In the genomic region with DNA sequence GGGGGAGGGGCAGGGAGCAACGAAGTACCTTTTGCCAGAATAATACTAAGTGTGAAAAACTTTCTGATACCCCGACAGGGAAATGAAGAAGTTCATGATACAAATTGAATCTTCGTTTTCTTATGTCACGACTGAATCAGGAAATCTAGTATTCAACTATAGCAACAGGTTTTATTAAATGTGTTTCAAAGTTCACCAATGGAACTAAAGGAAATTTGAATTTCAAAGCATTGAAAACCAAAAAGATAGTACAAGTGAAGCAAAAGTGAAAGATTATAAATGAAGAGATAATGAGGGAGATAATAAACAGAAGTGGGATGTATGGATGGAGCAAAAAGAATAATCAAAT, we compare ENCODE assay signal across 16 cellular contexts.
"Had no signal": no experiment of that assay in that cellular context is flagged by ENCODE, and none has a peak within 500 bp of the region (broad histone marks: within the 10 kb centered on the region; RNA-seq: fewer than 3 reads in every experiment).

No MANE protein-coding gene starts in this region.

- H3K4me1 ChIP-seq: gastroesophageal sphincter, left ventricle myocardium inferior, tibial artery, uterus had no signal

- H3K27me3 ChIP-seq: esophagus muscularis mucosa, gastroesophageal sphincter, heart left ventricle, tibial artery, uterus had no signal

- H3K36me3 ChIP-seq: esophagus muscularis mucosa, gastroesophageal sphincter, heart left ventricle, left ventricle myocardium inferior, tibial artery, uterus, WERI-Rb-1 had no signal

- H3K4me3 Mint-ChIP-seq: activated CD8-positive, alpha-beta memory T cell treated with anti-CD3 and anti-CD28 coated beads, Interleukin-2, amount 10 ng/mL, durations not matched to agents 7 days and 5 days; activated naive CD4-positive, alpha-beta T cell treated with anti-CD3 and anti-CD28 coated beads for 36 hours; central memory CD8-positive, alpha-beta T cell; nephron progenitor cell had no signal

- ATAC-seq: gastroesophageal sphincter; stimulated activated naive CD8-positive, alpha-beta T cell treated with anti-CD3 and anti-CD28 coated beads, Interleukin-15, Interleukin-2, amounts not matched to agents 100 U/mL and 50 U/mL, for 24 hours had no signal

- H3K36me3 Mint-ChIP-seq: activated CD8-positive, alpha-beta memory T cell treated with anti-CD3 and anti-CD28 coated beads, Interleukin-2, amount 10 ng/mL, durations not matched to agents 7 days and 5 days had no signal

- H3K4me3 ChIP-seq: esophagus muscularis mucosa, gastroesophageal sphincter, heart left ventricle, left ventricle myocardium inferior, tibial artery, uterus had no signal

- H3K27me3 Mint-ChIP-seq: activated CD8-positive, alpha-beta memory T cell treated with anti-CD3 and anti-CD28 coated beads, Interleukin-2, amount 10 ng/mL, durations not matched to agents 7 days and 5 days; central memory CD8-positive, alpha-beta T cell had no signal

- DNase-seq: activated CD4-positive, alpha-beta T cell treated with anti-CD3 and anti-CD28 coated beads for 1 hour; cortex of kidney had no signal

- H3K27ac ChIP-seq: esophagus muscularis mucosa, gastroesophageal sphincter, heart left ventricle, left ventricle myocardium inferior, tibial artery, uterus, WERI-Rb-1 had no signal

- H3K9me3 Mint-ChIP-seq: activated naive CD4-positive, alpha-beta T cell treated with anti-CD3 and anti-CD28 coated beads for 36 hours; activated T-helper 2 cell treated with anti-CD3 and anti-CD28 coated beads, Interferon-gamma antibody, Interleukin-2, Interleukin-4, amounts not matched to agents 10 μg/mL and 5 μg/mL and 100 μg/mL, durations not matched to agents 14 hours and 24 hours and 36 hours; brain; nephron progenitor cell had no signal

- H3K27ac Mint-ChIP-seq: activated CD8-positive, alpha-beta memory T cell treated with anti-CD3 and anti-CD28 coated beads, Interleukin-2, amount 10 ng/mL, durations not matched to agents 7 days and 5 days; activated naive CD4-positive, alpha-beta T cell treated with anti-CD3 and anti-CD28 coated beads for 36 hours; activated T-helper 2 cell treated with anti-CD3 and anti-CD28 coated beads, Interferon-gamma antibody, Interleukin-2, Interleukin-4, amounts not matched to agents 10 μg/mL and 5 μg/mL and 100 μg/mL, durations not matched to agents 14 hours and 24 hours and 36 hours; nephron progenitor cell had no signal

- H3K9me3 ChIP-seq: esophagus muscularis mucosa, gastroesophageal sphincter, heart left ventricle, left ventricle myocardium inferior, tibial artery, uterus had no signal
